In the genomic region with DNA sequence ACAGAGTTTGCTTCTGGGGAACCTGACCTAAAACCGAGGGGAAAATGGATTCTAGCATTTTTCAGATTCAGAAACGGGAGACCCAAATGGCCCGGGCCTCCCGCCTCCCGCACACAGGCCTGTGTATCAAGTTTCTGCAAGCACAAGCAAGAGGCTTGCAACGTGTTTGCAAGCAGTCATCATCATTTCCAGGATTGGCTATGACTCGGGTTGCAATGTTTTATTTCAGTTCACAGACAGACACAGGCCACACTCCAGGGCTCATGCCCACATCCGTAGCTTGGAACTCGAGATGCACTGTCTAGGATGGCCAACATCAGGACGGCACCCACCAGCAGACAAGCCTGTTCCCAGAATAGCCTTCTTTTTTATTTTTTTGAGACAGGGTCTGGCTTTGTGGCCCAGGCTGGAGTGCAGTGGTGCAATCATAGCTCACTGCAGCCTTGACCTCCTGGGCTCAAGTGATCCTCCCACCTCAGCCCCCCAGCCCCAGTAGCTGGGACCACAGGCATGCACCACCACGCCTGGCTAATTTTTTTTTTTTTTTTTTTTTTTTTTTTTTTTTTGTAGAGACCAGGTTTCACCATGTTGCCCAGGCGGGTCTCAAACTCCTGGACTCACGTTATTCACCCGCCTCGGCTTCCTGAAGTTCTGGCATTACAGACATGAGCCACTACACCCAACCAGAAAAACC, we compare ENCODE assay signal across 1 cellular context.
TF ChIP-seq lines count a peak whose summit lies in the region.

No MANE protein-coding gene starts in this region.

TF ChIP-seq in H1, 55 proteins besides CTCF, POLR2A, EP300 and RAD21:
- TF ChIP-seq YY1 (IDR thresholded peaks at IDR 0.05; ENCODE audit: low read depth, low read length) (no peak), SP2 (IDR thresholded peaks at IDR 0.05; ENCODE audit: low read length) (no peak), JUN (IDR thresholded peaks at IDR 0.05; ENCODE audit: low read depth, low read length) (no peak), RFX5 (IDR thresholded peaks at IDR 0.05; ENCODE audit: borderline replicate concordance, low read depth, low read length) (no peak), BACH1 (IDR thresholded peaks at IDR 0.05; ENCODE audit: low read length) (no peak), SUZ12 (IDR thresholded peaks at IDR 0.05; ENCODE audit: low read length) (no peak), KDM5A (IDR thresholded peaks at IDR 0.05; ENCODE audit: low read length) (no peak), TCF12 (IDR thresholded peaks at IDR 0.05; ENCODE audit: low read depth, low read length) (no peak)
